Comparison of ENCODE assay signal across 19 cellular contexts in genomic region chr1:67816506-67816905, GRCh38. TPM values are rescaled to one million over a fixed set of nuclear protein-coding genes. Genes with fewer than 3 reads are reported as not detected.
"Had no signal": no experiment of that assay in that cellular context is flagged by ENCODE, and none has a peak within 500 bp of the region (broad histone marks: within the 10 kb centered on the region; RNA-seq: fewer than 3 reads in every experiment).

No MANE protein-coding gene starts in this region.

- H3K27ac Mint-ChIP-seq: endodermal cell, progenitor cell of endocrine pancreas, T-helper 17 cell had no signal

- ATAC-seq: body of pancreas; left ventricle myocardium superior; naive thymus-derived CD8-positive, alpha-beta T cell; stimulated activated naive CD8-positive, alpha-beta T cell treated with anti-CD3 and anti-CD28 coated beads, Interleukin-15, Interleukin-2, amounts not matched to agents 100 U/mL and 50 U/mL, for 24 hours; T-helper 17 cell had no signal

- H3K27me3 ChIP-seq: adrenal gland, body of pancreas, sigmoid colon had no signal

- H3K9me3 Mint-ChIP-seq: central memory CD8-positive, alpha-beta T cell had no signal

- DNase-seq: activated CD4-positive, alpha-beta T cell treated with anti-CD3 and anti-CD28 coated beads, Interleukin-2, amount 50 U/mL, for 1 hour; activated naive CD4-positive, alpha-beta T cell treated with anti-CD3 and anti-CD28 coated beads, Interleukin-2, amount 50 U/mL, for 16 hours; activated T-cell treated with anti-CD3 and anti-CD28 coated beads for 4 hours; adrenal gland; body of pancreas; dermis blood vessel endothelial cell; endodermal cell; erythroblast; left ventricle myocardium superior; midbrain; naive thymus-derived CD8-positive, alpha-beta T cell; SIG-M5; sigmoid colon; stimulated activated CD4-positive, alpha-beta T cell treated with anti-CD3 and anti-CD28 coated beads, Interleukin-12 subunit alpha, Interleukin-12 subunit beta, amount 100 ng/mL, for 4 hours; stimulated activated naive CD8-positive, alpha-beta T cell treated with anti-CD3 and anti-CD28 coated beads, Interleukin-15, Interleukin-2, amounts not matched to agents 100 U/mL and 50 U/mL, for 24 hours; T-helper 17 cell had no signal

- H3K27me3 Mint-ChIP-seq: progenitor cell of endocrine pancreas had no signal

- H3K36me3 Mint-ChIP-seq: naive thymus-derived CD8-positive, alpha-beta T cell had no signal

- H3K36me3 ChIP-seq: adrenal gland, sigmoid colon had no signal

- H3K27ac ChIP-seq: adrenal gland had no signal

- H3K4me1 Mint-ChIP-seq: central memory CD8-positive, alpha-beta T cell; naive thymus-derived CD8-positive, alpha-beta T cell had no signal

- FAIRE-seq: islet of Langerhans had no signal

- H3K9me3 ChIP-seq: adrenal gland, body of pancreas, sigmoid colon had no signal

- H3K4me3 Mint-ChIP-seq: central memory CD8-positive, alpha-beta T cell; endodermal cell; naive thymus-derived CD8-positive, alpha-beta T cell; T-helper 17 cell had no signal

- H3K4me3 ChIP-seq: adrenal gland, body of pancreas, sigmoid colon had no signal

RNA-seq across cellular contexts. Expression of gene GNG12, which starts 16.8 kb away (rescaled TPM):
- total RNA-seq: naive thymus-derived CD8-positive, alpha-beta T cell; T-helper 17 cell had no signal
- polyA plus RNA-seq: naive thymus-derived CD8-positive, alpha-beta T cell had no signal
